Comparison of ENCODE assay signal across 29 cellular contexts in the genomic region with DNA sequence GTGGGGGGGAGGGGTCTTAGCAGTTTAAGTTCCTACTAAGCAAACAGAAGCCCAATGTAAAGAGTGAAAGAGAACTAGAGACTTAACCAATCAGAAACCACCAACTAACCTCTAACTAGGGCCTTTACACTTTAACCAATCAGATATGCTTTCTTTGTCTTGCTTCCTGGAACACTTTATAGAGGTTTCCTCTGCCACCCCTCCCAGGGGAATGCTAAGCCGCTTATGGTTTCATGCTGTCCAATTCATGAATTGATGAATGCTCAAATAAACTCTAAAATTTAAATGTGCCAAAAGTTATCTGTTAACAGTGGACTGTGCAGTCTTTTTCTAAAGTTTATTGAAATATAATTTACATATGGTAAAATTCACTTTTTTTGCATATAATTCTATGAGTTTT.
"Had no signal": no experiment of that assay in that cellular context is flagged by ENCODE, and none has a peak within 500 bp of the region (broad histone marks: within the 10 kb centered on the region; RNA-seq: fewer than 3 reads in every experiment).

No MANE protein-coding gene starts in this region.

- H3K4me3 ChIP-seq: ascending aorta, cardiac muscle cell, MG63, Peyer's patch, SJSA1 had no signal

- H3K27me3 ChIP-seq: ascending aorta, cardiac muscle cell, MG63, Peyer's patch, SJSA1 had no signal

- H3K4me1 ChIP-seq: ascending aorta, Peyer's patch, SJSA1 had no signal

- H3K9me3 ChIP-seq: ascending aorta, MG63, Peyer's patch, SJSA1, SK-N-SH had no signal

- H3K36me3 ChIP-seq: ascending aorta, cardiac muscle cell, MG63, Peyer's patch, SJSA1 had no signal

- ATAC-seq: activated CD8-positive, alpha-beta T cell treated with anti-CD3 and anti-CD28 coated beads for 36 hours; activated T-cell treated with anti-CD3 and anti-CD28 coated beads, Interleukin-2, amount 50 U/mL, for 72 hours; activated T-helper 17 cell treated with anti-CD3 and anti-CD28 coated beads, Interleukin-2, amount 50 U/mL, for 72 hours; PC-3 had no signal

- DNase-seq: activated CD4-positive, alpha-beta T cell treated with anti-CD3 and anti-CD28 coated beads, Interleukin-2, amount 10 ng/mL, durations not matched to agents 24 days and 14 days; activated CD4-positive, alpha-beta T cell treated with anti-CD3 and anti-CD28 coated beads, Interleukin-2, amount 50 U/mL, for 4 hours; activated CD8-positive, alpha-beta T cell treated with anti-CD3 and anti-CD28 coated beads for 36 hours; activated effector memory CD4-positive, alpha-beta T cell treated with anti-CD3 and anti-CD28 coated beads, Interleukin-2, amount 50 U/mL, for 16 hours; activated naive CD4-positive, alpha-beta T cell; activated naive CD8-positive, alpha-beta T cell treated with anti-CD3 and anti-CD28 coated beads, Interleukin-2, amount 10 ng/mL, durations not matched to agents 7 days and 5 days; activated T-cell treated with anti-CD3 and anti-CD28 coated beads, Interleukin-2, amount 50 U/mL, for 1 hour; activated T-cell treated with anti-CD3 and anti-CD28 coated beads, Interleukin-2, amount 50 U/mL, for 72 hours; amygdala; MG63; NCI-H1092 treated with DMSO at 0.1 percent for 48 hours; NCI-H1417; NCI-H146; NCI-H187; NCI-H2029 treated with DMSO at 0.1 percent for 48 hours; NCI-H2171 treated with DMSO at 0.1 percent for 48 hours; NCI-H226; NCI-H446 treated with DMSO at 0.1 percent for 48 hours; NCI-H69; NK-92 treated with Interleukin-12 subunit alpha and Interleukin-12 subunit beta, amount 100 ng/mL, for 24 hours; PC-3; Peyer's patch; RPMI8226; SHP77 treated with DMSO at 0.1 percent for 48 hours; SK-N-SH had no signal
